ENCODE assay signal across 14 cellular contexts in genomic region chr1:175221548-175222175, GRCh38. TPM values are rescaled to one million over a fixed set of nuclear protein-coding genes. Genes with fewer than 3 reads are reported as not detected.
A peak's percentile ranks its signal among the peaks of the same experiment; 100 is the strongest.
DNase-seq lines count a peak whose midpoint lies in the region; ATAC-seq, FAIRE-seq and TF ChIP-seq lines count a peak whose summit lies in the region.
"Had no signal": no experiment of that assay in that cellular context is flagged by ENCODE, and none has a peak within 500 bp of the region (broad histone marks: within the 10 kb centered on the region; RNA-seq: fewer than 3 reads in every experiment).

No MANE protein-coding gene starts in this region.

- in situ Hi-C loops in Caki2 (cut with HindIII; ENCODE audit: low pct_unique_long_range_greater_than_20kb, low sequenced_read_pairs) = no loop called here

- H3K27ac ChIP-seq in WERI-Rb-1 (no peak overlapping the region), left ventricle myocardium inferior (replicated peaks) (peak overlapping the region; percentile 69), pancreas (no peak overlapping the region), ascending aorta (no peak overlapping the region)

- peaks cover 43% of the 10 kb centered on the region for H3K4me1 ChIP-seq in left ventricle myocardium inferior
- no peaks in the 10 kb centered on the region for H3K4me1 ChIP-seq in pancreas
- H3K4me1 ChIP-seq in ascending aorta = no peaks in the 10 kb centered on the region

- FAIRE-seq in pancreas (lab: Jason Lieb, UNC) = no peak

- 34 to 43% methylated on average over 10 of the region's 10 CpGs for WGBS in pancreas, 2 donors

- peak; percentile 53 to 99 (median 78) for ATAC-seq in pancreas
- ATAC-seq: activated CD8-positive, alpha-beta T cell treated with anti-CD3 and anti-CD28 coated beads, Interleukin-2, amount 10 ng/mL, durations not matched to agents 7 days and 5 days; natural killer cell had no signal

- no peaks in the 10 kb centered on the region for H3K9me3 ChIP-seq in WERI-Rb-1 (ENCODE audit: severe bottlenecking)
- no peaks in the 10 kb centered on the region for H3K9me3 ChIP-seq in left ventricle myocardium inferior (replicated peaks)
- H3K9me3 ChIP-seq in pancreas = no peaks in the 10 kb centered on the region
- no peaks in the 10 kb centered on the region for H3K9me3 ChIP-seq in ascending aorta

- intact Hi-C loops in left ventricle myocardium inferior (cut with micrococcal nuclease) = loop anchor here (10.0 kb wide), 1 partner anchor 67 kb away; no protein-coding TSS in a partner anchor
- intact Hi-C loops in pancreas (cut with DNase I) = loop anchor here in 1 of 3 donors (5.0 kb wide), 1 partner anchor 69 kb away; no protein-coding TSS in a partner anchor
- intact Hi-C loops in ascending aorta (cut with DNase I) = loop anchor here (5.0 kb wide), 1 partner anchor 64 kb away; no protein-coding TSS in a partner anchor

- no peak for TF ChIP-seq CTCF in WERI-Rb-1 (IDR thresholded peaks at IDR 0.05; ENCODE audit: low read depth, low read length)
- peak; percentile 49 for TF ChIP-seq CTCF in left ventricle myocardium inferior (IDR thresholded peaks at IDR 0.05; ENCODE audit: borderline replicate concordance)
- TF ChIP-seq CTCF in pancreas (IDR thresholded peaks at IDR 0.05) = no peak
- TF ChIP-seq CTCF in ascending aorta (IDR thresholded peaks at IDR 0.05) = no peak

- H3K4me3 ChIP-seq in WERI-Rb-1 (ENCODE audit: low read depth, low read length) (no peak overlapping the region), left ventricle myocardium inferior (no peak overlapping the region), pancreas (no peak overlapping the region), ascending aorta (no peak overlapping the region)

- H3K27me3 ChIP-seq in WERI-Rb-1 (ENCODE audit: insufficient read depth, low read depth, severe bottlenecking) = no peaks in the 10 kb centered on the region
- no peaks in the 10 kb centered on the region for H3K27me3 ChIP-seq in left ventricle myocardium inferior (ENCODE audit: low read depth)
- no peaks in the 10 kb centered on the region for H3K27me3 ChIP-seq in pancreas
- H3K27me3 ChIP-seq in ascending aorta = no peaks in the 10 kb centered on the region

- DNase-seq in Caki2 (ENCODE audit: low read depth) (peak; percentile 64), WERI-Rb-1 (peak; percentile 30), left ventricle myocardium inferior (peak; percentile 40), pancreas (peak in 5 of 6 donors; percentile 31 to 61 (median 37)), T-helper 9 cell (no peak), ascending aorta (ENCODE audit: low spot score in 2 of 2) (no peak), AG20443 (ENCODE audit: low spot score) (no peak), germinal center (ENCODE audit: low spot score) (no peak)
- DNase-seq: activated CD8-positive, alpha-beta T cell treated with anti-CD3 and anti-CD28 coated beads, Interleukin-2, amount 10 ng/mL, durations not matched to agents 7 days and 5 days; amniotic stem cell; natural killer cell; NCI-H2029 treated with DMSO at 0.1 percent for 48 hours; SIG-M5; stimulated activated CD4-positive, alpha-beta T cell treated with anti-CD3 and anti-CD28 coated beads, Interleukin-4, amount 100 ng/mL, for 4 hours had no signal

- no peaks in the 10 kb centered on the region for H3K36me3 ChIP-seq in WERI-Rb-1
- no peaks in the 10 kb centered on the region for H3K36me3 ChIP-seq in left ventricle myocardium inferior
- H3K36me3 ChIP-seq in pancreas = no peaks in the 10 kb centered on the region
- H3K36me3 ChIP-seq in ascending aorta = no peaks in the 10 kb centered on the region

RNA-seq across cellular contexts. Expression of gene KIAA0040, which starts 29.1 kb away (rescaled TPM):
- 0.98 and 2.0 TPM in 2 replicates for total RNA-seq in Caki2 (2014; rRNA removed; shearing (Covaris generic); ENCODE audit: low replicate concordance)
- total RNA-seq in left ventricle myocardium inferior = 12.8 TPM
- total RNA-seq in pancreas = 10 to 100 TPM; 15.5 to 34.2 (median 20.7) TPM
- 10 to 100 TPM in 1 of 2 donors, 1 to 10 TPM in 1; 8.4 to 11.6 TPM for polyA plus RNA-seq in pancreas
- 36.7 TPM for total RNA-seq in ascending aorta

Comparison
In these comparisons a context has a peak if more than half of its experiments do, and no peak if none do; other contexts are left out.
1. DNase-seq: peak in Caki2 (single experiment), WERI-Rb-1 (single experiment), left ventricle myocardium inferior (single experiment) and pancreas (5 of 6); none in T-helper 9 cell (single experiment), ascending aorta (0 of 2), AG20443 (single experiment) and germinal center (single experiment).